ENCODE assay signal across 21 cellular contexts in genomic region chr9:108609227-108609894, GRCh38.
A peak's percentile ranks its signal among the peaks of the same experiment; 100 is the strongest.
DNase-seq lines count a peak whose midpoint lies in the region; ATAC-seq and TF ChIP-seq lines count a peak whose summit lies in the region.
"Had no signal": no experiment of that assay in that cellular context is flagged by ENCODE, and none has a peak within 500 bp of the region (broad histone marks: within the 10 kb centered on the region; RNA-seq: fewer than 3 reads in every experiment).

No MANE protein-coding gene starts in this region.

- TF ChIP-seq POLR2A in suprapubic skin (IDR thresholded peaks at IDR 0.05): no peak

- peak; percentile 59 for ATAC-seq in esophagus mucosa
- ATAC-seq: activated CD8-positive, alpha-beta memory T cell treated with anti-CD3 and anti-CD28 coated beads, Interleukin-2, amount 10 ng/mL, durations not matched to agents 7 days and 5 days; heart left ventricle; stimulated activated memory B cell treated with anti-CD40 and anti-IgM and Interleukin-4, amounts not matched to agents 10 μg/mL and 1 μg/mL and 100 μg/mL, for 72 hours had no signal

- WGBS in suprapubic skin: 30% methylated on average over 4 of the region's 4 CpGs

- intact Hi-C loops in tibial artery (cut with DNase I; ENCODE audit: low total_unique reads): no loop called here

- H3K36me3 ChIP-seq in suprapubic skin: no peaks in the 10 kb centered on the region
- H3K36me3 ChIP-seq in tibial artery: no peaks in the 10 kb centered on the region
- H3K36me3 ChIP-seq: heart left ventricle had no signal

- H3K27ac ChIP-seq in suprapubic skin (peak overlapping the region; percentile 80), tibial artery (no peak overlapping the region)
- H3K27ac ChIP-seq: heart left ventricle had no signal

- TF ChIP-seq CTCF in suprapubic skin (IDR thresholded peaks at IDR 0.05): no peak
- TF ChIP-seq CTCF in tibial artery (IDR thresholded peaks at IDR 0.05): no peak

- DNase-seq in NCI-H446 treated with DMSO at 0.1 percent for 48 hours (lab: John Stamatoyannopoulos, UW): peak; percentile 45
- DNase-seq in NCI-H446 (lab: John Stamatoyannopoulos, UW): no peak
- peak; percentile 71 for DNase-seq in NCI-H69 (lab: John Stamatoyannopoulos, UW)
- no peak for DNase-seq in suprapubic skin (ENCODE audit: low spot score in 2 of 2)
- DNase-seq in tibial artery: no peak
- DNase-seq in NCI-H1930 (lab: John Stamatoyannopoulos, UW): no peak
- DNase-seq in RKO (ENCODE audit: low spot score): no peak
- DNase-seq: activated CD4-positive, alpha-beta T cell treated with anti-CD3 and anti-CD28 coated beads for 1 hour; activated CD8-positive, alpha-beta memory T cell treated with anti-CD3 and anti-CD28 coated beads, Interleukin-2, amount 10 ng/mL, durations not matched to agents 7 days and 5 days; activated gamma-delta T cell treated with Interleukin-2 at 50 U/mL for 16 hours; anterior cingulate cortex; CD8-positive, alpha-beta memory T cell; heart left ventricle; kidney; NCI-H187; NCI-H524; nephron progenitor cell; stimulated activated CD4-positive, alpha-beta T cell treated with anti-CD3 and anti-CD28 coated beads, Interleukin-12 subunit alpha, Interleukin-12 subunit beta, amount 100 ng/mL, for 4 hours; trophoblast cell had no signal

- H3K27me3 ChIP-seq in suprapubic skin (no peaks in the 10 kb centered on the region), tibial artery (no peaks in the 10 kb centered on the region)

- TF ChIP-seq EP300 in suprapubic skin (IDR thresholded peaks at IDR 0.05): no peak

- no peak overlapping the region for H3K4me3 ChIP-seq in suprapubic skin
- H3K4me3 ChIP-seq in tibial artery: no peak overlapping the region
- H3K4me3 ChIP-seq: heart left ventricle had no signal

- H3K9me3 ChIP-seq in suprapubic skin (no peaks in the 10 kb centered on the region), tibial artery (no peaks in the 10 kb centered on the region)
- H3K9me3 ChIP-seq: heart left ventricle had no signal

- H3K4me1 ChIP-seq in suprapubic skin (peaks cover 57% of the 10 kb centered on the region), tibial artery (no peaks in the 10 kb centered on the region)
- H3K4me1 ChIP-seq: heart left ventricle had no signal

Comparison
In these comparisons a context has a peak if more than half of its experiments do, and no peak if none do; other contexts are left out.
1. DNase-seq: peak in NCI-H446 treated with DMSO at 0.1 percent for 48 hours (single experiment) and NCI-H69 (single experiment); none in NCI-H446 (0 of 2), suprapubic skin (0 of 2), tibial artery (0 of 2), NCI-H1930 (0 of 2) and RKO (single experiment).